ENCODE assay signal across 8 cellular contexts in genomic region chr12:120224304-120225199, GRCh38.
DNase-seq lines count a peak whose midpoint lies in the region; TF ChIP-seq lines count a peak whose summit lies in the region.

No MANE protein-coding gene starts in this region.

- H3K9ac ChIP-seq in duodenal mucosa (ENCODE audit: low read depth in 1 of 2, low read length in 2 of 2) = peak overlapping the region; percentile 76 to 82

- TF ChIP-seq CTCF in nephron (IDR thresholded peaks at IDR 0.05; ENCODE audit: unreplicated experiment in 3 of 3) = no peak

- H3K27ac Mint-ChIP-seq in nephron = peak overlapping the region; percentile 60 to 83 (median 70)

- H3K4me3 ChIP-seq in duodenal mucosa (ENCODE audit: low read depth in 1 of 2, low read length in 2 of 2) = peak overlapping the region; percentile 62 to 70

- peaks cover 30% of the 10 kb centered on the region for H3K4me1 Mint-ChIP-seq in nephron

- H3K9me3 ChIP-seq in duodenal mucosa (ENCODE audit: control insufficient read depth in 1 of 2, low read length in 2 of 2) = no peaks in the 10 kb centered on the region

- H3K27me3 ChIP-seq in duodenal mucosa (ENCODE audit: control insufficient read depth in 1 of 2, insufficient read depth in 2 of 2, low read length in 2 of 2) = no peaks in the 10 kb centered on the region

- no peak overlapping the region for H3K4me3 Mint-ChIP-seq in nephron

- H3K9me3 Mint-ChIP-seq in nephron = no peaks in the 10 kb centered on the region

- H3K36me3 Mint-ChIP-seq in nephron (ENCODE audit: low read depth) = peaks cover 6% of the 10 kb centered on the region

- H3K27me3 Mint-ChIP-seq in nephron (ENCODE audit: low read depth) = no peaks in the 10 kb centered on the region

- DNase-seq in COR-L47 (lab: John Stamatoyannopoulos, UW) (peak; percentile 89), NCI-H2107 (lab: John Stamatoyannopoulos, UW) (peak; percentile 78), NK-92 (lab: John Stamatoyannopoulos, UW; ENCODE audit: unreplicated experiment) (no peak), NCI-H146 treated with DMSO at 0.1 percent for 48 hours (lab: John Stamatoyannopoulos, UW; ENCODE audit: unreplicated experiment) (no peak), islet precursor cell (no peak), kidney glomerular epithelial cell (lab: John Stamatoyannopoulos, UW) (no peak)

- H3K27ac ChIP-seq in duodenal mucosa (ENCODE audit: low read depth, low read length) = peak overlapping the region; percentile 89

- peaks cover 34 to 43% of the 10 kb centered on the region in 2 donors for H3K36me3 ChIP-seq in duodenal mucosa (ENCODE audit: control insufficient read depth in 1 of 2, insufficient read depth in 2 of 2, low read length in 2 of 2)

- H3K4me1 ChIP-seq in duodenal mucosa (ENCODE audit: control insufficient read depth in 1 of 2, insufficient read depth in 2 of 2, low read length in 2 of 2) = peaks cover 60% of the 10 kb centered on the region in 2 donors

Comparison
In these comparisons a context has a peak if more than half of its experiments do, and no peak if none do; other contexts are left out.
1. DNase-seq: peak in COR-L47 (single experiment) and NCI-H2107 (single experiment); none in NK-92 (single experiment), NCI-H146 treated with DMSO at 0.1 percent for 48 hours (single experiment), islet precursor cell (single experiment) and kidney glomerular epithelial cell (single experiment).